In genomic region chr6:165487950-165488349, GRCh38 we compare ENCODE assay signal across 26 cellular contexts.
"Had no signal": no experiment of that assay in that cellular context is flagged by ENCODE, and none has a peak within 500 bp of the region (broad histone marks: within the 10 kb centered on the region; RNA-seq: fewer than 3 reads in every experiment).

No MANE protein-coding gene starts in this region.

- H3K27ac Mint-ChIP-seq: activated B cell treated with CpG ODN at 0.5 μM for 24 hours; activated CD4-positive, alpha-beta memory T cell treated with anti-CD3 and anti-CD28 coated beads, Interleukin-2, amount 10 ng/mL, durations not matched to agents 7 days and 5 days; activated naive CD4-positive, alpha-beta T cell treated with anti-CD3 and anti-CD28 coated beads, Interleukin-2, amount 10 ng/mL, durations not matched to agents 7 days and 5 days; activated naive CD8-positive, alpha-beta T cell treated with anti-CD3 and anti-CD28 coated beads for 36 hours; activated T-helper 17 cell treated with anti-CD3 and anti-CD28 coated beads, Interleukin-2, amount 50 U/mL, for 72 hours; T-helper 17 cell had no signal

- H3K36me3 Mint-ChIP-seq: activated naive CD4-positive, alpha-beta T cell treated with anti-CD3 and anti-CD28 coated beads, Interleukin-2, amount 10 ng/mL, durations not matched to agents 7 days and 5 days; activated naive CD8-positive, alpha-beta T cell treated with anti-CD3 and anti-CD28 coated beads for 36 hours had no signal

- H3K4me3 Mint-ChIP-seq: activated B cell treated with CpG ODN at 0.5 μM for 24 hours; activated CD4-positive, alpha-beta memory T cell treated with anti-CD3 and anti-CD28 coated beads, Interleukin-2, amount 10 ng/mL, durations not matched to agents 7 days and 5 days; activated naive CD4-positive, alpha-beta T cell treated with anti-CD3 and anti-CD28 coated beads, Interleukin-2, amount 10 ng/mL, durations not matched to agents 7 days and 5 days; activated naive CD8-positive, alpha-beta T cell treated with anti-CD3 and anti-CD28 coated beads for 36 hours; activated T-helper 17 cell treated with anti-CD3 and anti-CD28 coated beads, Interleukin-2, amount 50 U/mL, for 72 hours; T-helper 17 cell had no signal

- H3K36me3 ChIP-seq: breast epithelium had no signal

- H3K27me3 ChIP-seq: breast epithelium had no signal

- H3K9me3 Mint-ChIP-seq: activated B cell treated with CpG ODN at 0.5 μM for 24 hours had no signal

- H3K4me1 Mint-ChIP-seq: activated B cell treated with CpG ODN at 0.5 μM for 24 hours; activated CD4-positive, alpha-beta memory T cell treated with anti-CD3 and anti-CD28 coated beads, Interleukin-2, amount 10 ng/mL, durations not matched to agents 7 days and 5 days; activated naive CD4-positive, alpha-beta T cell treated with anti-CD3 and anti-CD28 coated beads, Interleukin-2, amount 10 ng/mL, durations not matched to agents 7 days and 5 days; activated naive CD8-positive, alpha-beta T cell treated with anti-CD3 and anti-CD28 coated beads for 36 hours; activated T-helper 17 cell treated with anti-CD3 and anti-CD28 coated beads, Interleukin-2, amount 50 U/mL, for 72 hours; T-helper 17 cell had no signal

- H3K27me3 Mint-ChIP-seq: activated B cell treated with CpG ODN at 0.5 μM for 24 hours; activated CD4-positive, alpha-beta memory T cell treated with anti-CD3 and anti-CD28 coated beads, Interleukin-2, amount 10 ng/mL, durations not matched to agents 7 days and 5 days; activated naive CD4-positive, alpha-beta T cell treated with anti-CD3 and anti-CD28 coated beads, Interleukin-2, amount 10 ng/mL, durations not matched to agents 7 days and 5 days; activated naive CD8-positive, alpha-beta T cell treated with anti-CD3 and anti-CD28 coated beads for 36 hours; activated T-helper 17 cell treated with anti-CD3 and anti-CD28 coated beads, Interleukin-2, amount 50 U/mL, for 72 hours; T-helper 17 cell had no signal

- DNase-seq: activated B cell treated with CpG ODN at 0.5 μM for 24 hours; activated CD4-positive, alpha-beta memory T cell treated with anti-CD3 and anti-CD28 coated beads, Interleukin-2, amount 10 ng/mL, durations not matched to agents 7 days and 5 days; activated CD4-positive, alpha-beta T cell treated with anti-CD3 and anti-CD28 coated beads for 1 hour; activated CD4-positive, alpha-beta T cell treated with anti-CD3 and anti-CD28 coated beads, Interleukin-2, amount 50 U/mL, for 1 hour; activated gamma-delta T cell treated with Interleukin-2 at 50 U/mL for 16 hours; activated naive CD4-positive, alpha-beta T cell treated with anti-CD3 and anti-CD28 coated beads, Interleukin-2, amount 10 ng/mL, durations not matched to agents 7 days and 5 days; activated naive CD8-positive, alpha-beta T cell treated with anti-CD3 and anti-CD28 coated beads for 36 hours; activated T-cell treated with anti-CD3 and anti-CD28 coated beads for 4 hours; activated T-cell treated with anti-CD3 and anti-CD28 coated beads, Interleukin-2, amount 50 U/mL, for 48 hours; aorta; central memory CD4-positive, alpha-beta T cell; NCI-H1092; NCI-H1417; NCI-H2029; NCI-H2107; NCI-H2171 treated with DMSO at 0.1 percent for 48 hours; NCI-H345; NCI-H510A; NCI-H69; NK-92 treated with Interleukin-12 subunit alpha and Interleukin-12 subunit beta, amount 100 ng/mL, for 24 hours; SIG-M5; T-helper 17 cell; T-helper 9 cell had no signal

- ATAC-seq: activated T-helper 17 cell treated with anti-CD3 and anti-CD28 coated beads, Interleukin-2, amount 50 U/mL, for 72 hours; T-helper 17 cell had no signal

- H3K4me1 ChIP-seq: breast epithelium had no signal

- H3K9ac ChIP-seq: KMS-11 had no signal

- H3K27ac ChIP-seq: breast epithelium, KMS-11 had no signal

- H3K4me3 ChIP-seq: breast epithelium had no signal
